ENCODE assay signal across 37 cellular contexts in genomic region chr7:124912972-124913371, GRCh38.
"Had no signal": no experiment of that assay in that cellular context is flagged by ENCODE, and none has a peak within 500 bp of the region (broad histone marks: within the 10 kb centered on the region; RNA-seq: fewer than 3 reads in every experiment).

No MANE protein-coding gene starts in this region.

- H3K27ac Mint-ChIP-seq: activated naive CD4-positive, alpha-beta T cell treated with anti-CD3 and anti-CD28 coated beads for 36 hours; activated naive CD4-positive, alpha-beta T cell treated with anti-CD3 and anti-CD28 coated beads, Interleukin-2, amount 10 ng/mL, durations not matched to agents 7 days and 5 days; activated naive CD4-positive, alpha-beta T cell treated with anti-CD3 and anti-CD28 coated beads, Interleukin-2, amount 50 U/mL, for 24 hours; activated naive CD4-positive, alpha-beta T cell treated with anti-CD3 and anti-CD28 coated beads, Interleukin-2, amount 50 U/mL, for 72 hours; activated naive CD8-positive, alpha-beta T cell; activated naive CD8-positive, alpha-beta T cell treated with anti-CD3 and anti-CD28 coated beads for 36 hours; activated naive CD8-positive, alpha-beta T cell treated with anti-CD3 and anti-CD28 coated beads, Interleukin-2, amount 10 ng/mL, durations not matched to agents 7 days and 5 days; activated naive CD8-positive, alpha-beta T cell treated with anti-CD3 and anti-CD28 coated beads, Interleukin-2, amount 50 U/mL, for 24 hours; activated T-cell treated with anti-CD3 and anti-CD28 coated beads, Interleukin-2, amount 50 U/mL, for 24 hours; activated T-cell treated with anti-CD3 and anti-CD28 coated beads, Interleukin-2, amount 50 U/mL, for 72 hours; activated T-helper 2 cell treated with anti-CD3 and anti-CD28 coated beads, Interferon-gamma antibody, Interleukin-2, Interleukin-4, amounts not matched to agents 10 μg/mL and 5 μg/mL and 100 μg/mL, durations not matched to agents 14 hours and 24 hours and 36 hours; brain had no signal

- H3K36me3 ChIP-seq: adrenal gland, breast epithelium had no signal

- H3K4me3 ChIP-seq: adrenal gland, ascending aorta, body of pancreas, breast epithelium, cardiac muscle cell had no signal

- H3K27me3 Mint-ChIP-seq: activated naive CD4-positive, alpha-beta T cell treated with anti-CD3 and anti-CD28 coated beads, Interleukin-2, amount 10 ng/mL, durations not matched to agents 7 days and 5 days; activated naive CD4-positive, alpha-beta T cell treated with anti-CD3 and anti-CD28 coated beads, Interleukin-2, amount 50 U/mL, for 24 hours; activated naive CD8-positive, alpha-beta T cell; activated naive CD8-positive, alpha-beta T cell treated with anti-CD3 and anti-CD28 coated beads for 36 hours; activated naive CD8-positive, alpha-beta T cell treated with anti-CD3 and anti-CD28 coated beads, Interleukin-2, amount 10 ng/mL, durations not matched to agents 7 days and 5 days; activated naive CD8-positive, alpha-beta T cell treated with anti-CD3 and anti-CD28 coated beads, Interleukin-2, amount 50 U/mL, for 24 hours; activated T-cell treated with anti-CD3 and anti-CD28 coated beads, Interleukin-2, amount 50 U/mL, for 24 hours; brain; central memory CD8-positive, alpha-beta T cell had no signal

- FAIRE-seq: astrocyte, bronchial epithelial cell had no signal

- H3K9me3 Mint-ChIP-seq: activated naive CD4-positive, alpha-beta T cell treated with anti-CD3 and anti-CD28 coated beads for 36 hours; activated naive CD4-positive, alpha-beta T cell treated with anti-CD3 and anti-CD28 coated beads, Interleukin-2, amount 10 ng/mL, durations not matched to agents 7 days and 5 days; activated naive CD4-positive, alpha-beta T cell treated with anti-CD3 and anti-CD28 coated beads, Interleukin-2, amount 50 U/mL, for 24 hours; activated naive CD4-positive, alpha-beta T cell treated with anti-CD3 and anti-CD28 coated beads, Interleukin-2, amount 50 U/mL, for 72 hours; activated naive CD8-positive, alpha-beta T cell treated with anti-CD3 and anti-CD28 coated beads for 36 hours; activated naive CD8-positive, alpha-beta T cell treated with anti-CD3 and anti-CD28 coated beads, Interleukin-2, amount 10 ng/mL, durations not matched to agents 7 days and 5 days; activated naive CD8-positive, alpha-beta T cell treated with anti-CD3 and anti-CD28 coated beads, Interleukin-2, amount 50 U/mL, for 24 hours; activated T-cell treated with anti-CD3 and anti-CD28 coated beads, Interleukin-2, amount 50 U/mL, for 24 hours; activated T-cell treated with anti-CD3 and anti-CD28 coated beads, Interleukin-2, amount 50 U/mL, for 4 hours; activated T-cell treated with anti-CD3 and anti-CD28 coated beads, Interleukin-2, amount 50 U/mL, for 72 hours; activated T-helper 2 cell treated with anti-CD3 and anti-CD28 coated beads, Interferon-gamma antibody, Interleukin-2, Interleukin-4, amounts not matched to agents 10 μg/mL and 5 μg/mL and 100 μg/mL, durations not matched to agents 14 hours and 24 hours and 36 hours; brain; central memory CD8-positive, alpha-beta T cell had no signal

- DNase-seq: activated effector memory CD4-positive, alpha-beta T cell treated with anti-CD3 and anti-CD28 coated beads, Interleukin-2, amount 50 U/mL, for 16 hours; activated effector memory CD4-positive, alpha-beta T cell treated with Interleukin-2 at 50 U/mL for 16 hours; activated gamma-delta T cell; activated gamma-delta T cell treated with Interleukin-2 at 50 U/mL for 16 hours; activated naive CD4-positive, alpha-beta T cell; activated naive CD4-positive, alpha-beta T cell treated with anti-CD3 and anti-CD28 coated beads for 36 hours; activated naive CD4-positive, alpha-beta T cell treated with anti-CD3 and anti-CD28 coated beads, Interleukin-2, amount 10 ng/mL, durations not matched to agents 7 days and 5 days; activated naive CD4-positive, alpha-beta T cell treated with anti-CD3 and anti-CD28 coated beads, Interleukin-2, amount 50 U/mL, for 16 hours; activated naive CD4-positive, alpha-beta T cell treated with Interleukin-2 at 50 U/mL for 16 hours; activated naive CD8-positive, alpha-beta T cell treated with anti-CD3 and anti-CD28 coated beads for 36 hours; activated naive CD8-positive, alpha-beta T cell treated with anti-CD3 and anti-CD28 coated beads, Interleukin-2, amount 10 ng/mL, durations not matched to agents 7 days and 5 days; activated naive CD8-positive, alpha-beta T cell treated with anti-CD3 and anti-CD28 coated beads, Interleukin-2, amount 50 U/mL, for 24 hours; activated T-cell treated with anti-CD3 and anti-CD28 coated beads, Interleukin-2, amount 50 U/mL, for 1 hour; activated T-cell treated with anti-CD3 and anti-CD28 coated beads, Interleukin-2, amount 50 U/mL, for 24 hours; activated T-cell treated with anti-CD3 and anti-CD28 coated beads, Interleukin-2, amount 50 U/mL, for 4 hours; activated T-cell treated with anti-CD3 and anti-CD28 coated beads, Interleukin-2, amount 50 U/mL, for 48 hours; activated T-cell treated with anti-CD3 and anti-CD28 coated beads, Interleukin-2, amount 50 U/mL, for 72 hours; adrenal gland; amniotic stem cell; amygdala; anterior cingulate cortex; aorta; body of pancreas; brain microvascular endothelial cell; central memory CD4-positive, alpha-beta T cell; cerebellar nuclear complex had no signal

- H3K9me3 ChIP-seq: adrenal gland, ascending aorta, body of pancreas, breast epithelium had no signal

- H3K27me3 ChIP-seq: adrenal gland, ascending aorta, body of pancreas, brain microvascular endothelial cell, breast epithelium, cardiac muscle cell had no signal

- H3K4me3 Mint-ChIP-seq: activated naive CD4-positive, alpha-beta T cell treated with anti-CD3 and anti-CD28 coated beads for 36 hours; activated naive CD4-positive, alpha-beta T cell treated with anti-CD3 and anti-CD28 coated beads, Interleukin-2, amount 10 ng/mL, durations not matched to agents 7 days and 5 days; activated naive CD4-positive, alpha-beta T cell treated with anti-CD3 and anti-CD28 coated beads, Interleukin-2, amount 50 U/mL, for 24 hours; activated naive CD8-positive, alpha-beta T cell; activated naive CD8-positive, alpha-beta T cell treated with anti-CD3 and anti-CD28 coated beads for 36 hours; activated naive CD8-positive, alpha-beta T cell treated with anti-CD3 and anti-CD28 coated beads, Interleukin-2, amount 10 ng/mL, durations not matched to agents 7 days and 5 days; activated naive CD8-positive, alpha-beta T cell treated with anti-CD3 and anti-CD28 coated beads, Interleukin-2, amount 50 U/mL, for 24 hours; activated T-cell treated with anti-CD3 and anti-CD28 coated beads, Interleukin-2, amount 50 U/mL, for 24 hours; activated T-cell treated with anti-CD3 and anti-CD28 coated beads, Interleukin-2, amount 50 U/mL, for 4 hours; activated T-cell treated with anti-CD3 and anti-CD28 coated beads, Interleukin-2, amount 50 U/mL, for 72 hours; brain; central memory CD8-positive, alpha-beta T cell had no signal

- ATAC-seq: activated naive CD4-positive, alpha-beta T cell treated with anti-CD3 and anti-CD28 coated beads, Interleukin-2, amount 50 U/mL, for 72 hours; activated naive CD8-positive, alpha-beta T cell treated with anti-CD3 and anti-CD28 coated beads, Interleukin-2, amount 50 U/mL, for 24 hours; activated T-cell treated with anti-CD3 and anti-CD28 coated beads, Interleukin-2, amount 50 U/mL, for 4 hours; activated T-cell treated with anti-CD3 and anti-CD28 coated beads, Interleukin-2, amount 50 U/mL, for 72 hours; body of pancreas had no signal

- H3K4me1 ChIP-seq: adrenal gland, ascending aorta, body of pancreas, breast epithelium had no signal

- H3K27ac ChIP-seq: adrenal gland, ascending aorta, body of pancreas, brain microvascular endothelial cell, breast epithelium, cardiac muscle cell had no signal

- H3K4me1 Mint-ChIP-seq: activated naive CD4-positive, alpha-beta T cell treated with anti-CD3 and anti-CD28 coated beads, Interleukin-2, amount 10 ng/mL, durations not matched to agents 7 days and 5 days had no signal
